Comparison of ENCODE assay signal across 1 cellular context in the genomic region with DNA sequence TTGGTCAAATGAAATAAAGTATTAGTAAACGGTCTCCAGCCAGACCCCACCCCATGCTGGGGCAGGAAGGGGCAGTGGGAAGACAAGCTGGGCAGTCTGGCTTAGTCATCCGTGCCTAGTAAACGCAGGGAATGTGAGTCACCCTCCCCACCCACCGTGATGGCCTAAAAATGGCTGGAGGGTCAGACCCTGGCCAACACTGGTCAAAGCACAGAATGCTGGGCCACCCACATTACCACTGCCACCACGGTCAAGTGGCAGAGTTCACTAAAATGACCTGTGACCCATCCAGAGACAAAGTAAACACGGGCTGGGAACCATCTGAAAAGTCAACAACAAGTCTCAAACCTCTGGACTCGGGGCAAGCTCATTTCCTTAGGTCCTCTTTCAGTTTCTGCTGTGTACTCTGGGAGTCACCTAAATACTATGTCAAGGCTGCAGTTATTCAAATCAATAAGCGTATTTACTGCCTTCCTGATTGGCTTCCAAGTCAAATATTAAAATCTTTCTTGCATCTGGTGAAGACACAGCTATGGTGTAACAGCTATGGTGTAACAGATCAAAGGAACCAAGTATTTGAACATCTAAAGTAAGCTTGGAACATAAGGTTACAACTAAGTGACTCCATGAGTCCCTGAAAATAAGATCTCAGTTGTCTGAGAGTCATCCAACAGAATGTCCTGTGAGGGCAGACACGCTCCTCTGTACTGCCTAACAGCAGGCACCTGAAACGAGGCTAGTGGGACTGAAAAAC.
TF ChIP-seq lines count a peak whose summit lies in the region.

No MANE protein-coding gene starts in this region.

TF ChIP-seq in HepG2, 621 proteins besides CTCF, POLR2A, EP300 and RAD21 (continued from another document and continues in another):
- TF ChIP-seq KAT2B (IDR thresholded peaks at IDR 0.05; ENCODE audit: borderline replicate concordance, low read depth, low read length): 0 out of 2 replicates have a peak, but pooled peaks have one; percentile 4
- TF ChIP-seq, protein P1, sequence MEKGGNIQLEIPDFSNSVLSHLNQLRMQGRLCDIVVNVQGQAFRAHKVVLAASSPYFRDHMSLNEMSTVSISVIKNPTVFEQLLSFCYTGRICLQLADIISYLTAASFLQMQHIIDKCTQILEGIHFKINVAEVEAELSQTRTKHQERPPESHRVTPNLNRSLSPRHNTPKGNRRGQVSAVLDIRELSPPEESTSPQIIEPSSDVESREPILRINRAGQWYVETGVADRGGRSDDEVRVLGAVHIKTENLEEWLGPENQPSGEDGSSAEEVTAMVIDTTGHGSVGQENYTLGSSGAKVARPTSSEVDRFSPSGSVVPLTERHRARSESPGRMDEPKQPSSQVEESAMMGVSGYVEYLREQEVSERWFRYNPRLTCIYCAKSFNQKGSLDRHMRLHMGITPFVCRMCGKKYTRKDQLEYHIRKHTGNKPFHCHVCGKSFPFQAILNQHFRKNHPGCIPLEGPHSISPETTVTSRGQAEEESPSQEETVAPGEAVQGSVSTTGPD (CRISPR knock-in tag; IDR thresholded peaks at IDR 0.05): peak; percentile 97
- peak; percentile 98 for TF ChIP-seq HDAC1 (CRISPR knock-in tag; IDR thresholded peaks at IDR 0.05)
- TF ChIP-seq NCOA1 (CRISPR knock-in tag; IDR thresholded peaks at IDR 0.05): peak; percentile 99
- TF ChIP-seq ZNF224 (CRISPR knock-in tag; IDR thresholded peaks at IDR 0.05): no peak
- TF ChIP-seq DMAP1 (CRISPR knock-in tag; IDR thresholded peaks at IDR 0.05): peak; percentile 91; the same call in 1 of the 2 replicates
- TF ChIP-seq ATRX (CRISPR knock-in tag; IDR thresholded peaks at IDR 0.05; ENCODE audit: borderline replicate concordance): no peak
- TF ChIP-seq HCFC1 (IDR thresholded peaks at IDR 0.05; ENCODE audit: low read depth, low read length): no peak; the same call in 1 of the 2 replicates
- TF ChIP-seq ZNF430 (CRISPR knock-in tag; IDR thresholded peaks at IDR 0.05): peak; percentile 72; the same call in 1 of the 2 replicates
- TF ChIP-seq DPF2 (CRISPR knock-in tag; IDR thresholded peaks at IDR 0.05; ENCODE audit: borderline replicate concordance, low read depth): peak; percentile 91; the same call in 1 of the 2 replicates
- no peak for TF ChIP-seq RFX5 (IDR thresholded peaks at IDR 0.05; ENCODE audit: low read depth, low read length)
- TF ChIP-seq, protein P2, sequence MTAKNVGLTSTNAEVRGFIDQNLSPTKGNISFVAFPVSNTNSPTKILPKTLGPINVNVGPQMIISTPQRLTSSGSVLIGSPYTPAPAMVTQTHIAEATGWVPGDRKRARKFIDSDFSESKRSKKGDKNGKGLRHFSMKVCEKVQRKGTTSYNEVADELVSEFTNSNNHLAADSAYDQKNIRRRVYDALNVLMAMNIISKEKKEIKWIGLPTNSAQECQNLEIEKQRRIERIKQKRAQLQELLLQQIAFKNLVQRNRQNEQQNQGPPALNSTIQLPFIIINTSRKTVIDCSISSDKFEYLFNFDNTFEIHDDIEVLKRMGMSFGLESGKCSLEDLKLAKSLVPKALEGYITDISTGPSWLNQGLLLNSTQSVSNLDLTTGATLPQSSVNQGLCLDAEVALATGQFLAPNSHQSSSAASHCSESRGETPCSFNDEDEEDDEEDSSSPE (CRISPR knock-in tag; IDR thresholded peaks at IDR 0.05): peak; percentile 57; the same call in 1 of the 2 replicates
- TF ChIP-seq, protein P3, sequence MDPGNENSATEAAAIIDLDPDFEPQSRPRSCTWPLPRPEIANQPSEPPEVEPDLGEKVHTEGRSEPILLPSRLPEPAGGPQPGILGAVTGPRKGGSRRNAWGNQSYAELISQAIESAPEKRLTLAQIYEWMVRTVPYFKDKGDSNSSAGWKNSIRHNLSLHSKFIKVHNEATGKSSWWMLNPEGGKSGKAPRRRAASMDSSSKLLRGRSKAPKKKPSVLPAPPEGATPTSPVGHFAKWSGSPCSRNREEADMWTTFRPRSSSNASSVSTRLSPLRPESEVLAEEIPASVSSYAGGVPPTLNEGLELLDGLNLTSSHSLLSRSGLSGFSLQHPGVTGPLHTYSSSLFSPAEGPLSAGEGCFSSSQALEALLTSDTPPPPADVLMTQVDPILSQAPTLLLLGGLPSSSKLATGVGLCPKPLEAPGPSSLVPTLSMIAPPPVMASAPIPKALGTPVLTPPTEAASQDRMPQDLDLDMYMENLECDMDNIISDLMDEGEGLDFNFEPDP (CRISPR knock-in tag; conservative IDR thresholded peaks at IDR 0.05): no peak
- TF ChIP-seq, protein P4, sequence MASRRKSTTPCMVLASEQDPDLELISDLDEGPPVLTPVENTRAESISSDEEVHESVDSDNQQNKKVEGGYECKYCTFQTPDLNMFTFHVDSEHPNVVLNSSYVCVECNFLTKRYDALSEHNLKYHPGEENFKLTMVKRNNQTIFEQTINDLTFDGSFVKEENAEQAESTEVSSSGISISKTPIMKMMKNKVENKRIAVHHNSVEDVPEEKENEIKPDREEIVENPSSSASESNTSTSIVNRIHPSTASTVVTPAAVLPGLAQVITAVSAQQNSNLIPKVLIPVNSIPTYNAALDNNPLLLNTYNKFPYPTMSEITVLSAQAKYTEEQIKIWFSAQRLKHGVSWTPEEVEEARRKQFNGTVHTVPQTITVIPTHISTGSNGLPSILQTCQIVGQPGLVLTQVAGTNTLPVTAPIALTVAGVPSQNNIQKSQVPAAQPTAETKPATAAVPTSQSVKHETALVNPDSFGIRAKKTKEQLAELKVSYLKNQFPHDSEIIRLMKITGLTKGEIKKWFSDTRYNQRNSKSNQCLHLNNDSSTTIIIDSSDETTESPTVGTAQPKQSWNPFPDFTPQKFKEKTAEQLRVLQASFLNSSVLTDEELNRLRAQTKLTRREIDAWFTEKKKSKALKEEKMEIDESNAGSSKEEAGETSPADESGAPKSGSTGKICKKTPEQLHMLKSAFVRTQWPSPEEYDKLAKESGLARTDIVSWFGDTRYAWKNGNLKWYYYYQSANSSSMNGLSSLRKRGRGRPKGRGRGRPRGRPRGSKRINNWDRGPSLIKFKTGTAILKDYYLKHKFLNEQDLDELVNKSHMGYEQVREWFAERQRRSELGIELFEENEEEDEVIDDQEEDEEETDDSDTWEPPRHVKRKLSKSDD (CRISPR knock-in tag; IDR thresholded peaks at IDR 0.05; ENCODE audit: low read depth): peak; percentile 92
- peak; percentile 96 for TF ChIP-seq MIXL1 (CRISPR knock-in tag; IDR thresholded peaks at IDR 0.05)
- TF ChIP-seq RFX1 (IDR thresholded peaks at IDR 0.05): no peak
- TF ChIP-seq GABPB1 (CRISPR knock-in tag; IDR thresholded peaks at IDR 0.05): peak; percentile 69; the same call in 1 of the 2 replicates
- TF ChIP-seq, protein P5, sequence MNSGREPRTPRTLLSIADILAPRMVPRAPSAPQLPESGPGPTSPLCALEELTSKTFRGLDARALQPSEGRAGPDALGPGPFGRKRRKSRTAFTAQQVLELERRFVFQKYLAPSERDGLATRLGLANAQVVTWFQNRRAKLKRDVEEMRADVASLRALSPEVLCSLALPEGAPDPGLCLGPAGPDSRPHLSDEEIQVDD (CRISPR knock-in tag; IDR thresholded peaks at IDR 0.05; ENCODE audit: borderline replicate concordance): no peak
- TF ChIP-seq ZNF776 (CRISPR knock-in tag; IDR thresholded peaks at IDR 0.05): no peak
- TF ChIP-seq, protein P6, sequence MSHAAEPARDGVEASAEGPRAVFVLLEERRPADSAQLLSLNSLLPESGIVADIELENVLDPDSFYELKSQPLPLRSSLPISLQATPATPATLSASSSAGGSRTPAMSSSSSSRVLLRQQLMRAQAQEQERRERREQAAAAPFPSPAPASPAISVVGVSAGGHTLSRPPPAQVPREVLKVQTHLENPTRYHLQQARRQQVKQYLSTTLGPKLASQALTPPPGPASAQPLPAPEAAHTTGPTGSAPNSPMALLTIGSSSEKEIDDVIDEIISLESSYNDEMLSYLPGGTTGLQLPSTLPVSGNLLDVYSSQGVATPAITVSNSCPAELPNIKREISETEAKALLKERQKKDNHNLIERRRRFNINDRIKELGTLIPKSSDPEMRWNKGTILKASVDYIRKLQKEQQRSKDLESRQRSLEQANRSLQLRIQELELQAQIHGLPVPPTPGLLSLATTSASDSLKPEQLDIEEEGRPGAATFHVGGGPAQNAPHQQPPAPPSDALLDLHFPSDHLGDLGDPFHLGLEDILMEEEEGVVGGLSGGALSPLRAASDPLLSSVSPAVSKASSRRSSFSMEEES (CRISPR knock-in tag; IDR thresholded peaks at IDR 0.05): peak; percentile 89
- peak; percentile 96 for TF ChIP-seq MED8 (CRISPR knock-in tag; IDR thresholded peaks at IDR 0.05; ENCODE audit: insufficient replicate concordance)
- peak; percentile 92 for TF ChIP-seq KAT8 (CRISPR knock-in tag; IDR thresholded peaks at IDR 0.05)
- peak; percentile 86; the same call in 1 of the 2 replicates for TF ChIP-seq DNMT3B (CRISPR knock-in tag; conservative IDR thresholded peaks at IDR 0.05)
- TF ChIP-seq FOXM1 (CRISPR knock-in tag; IDR thresholded peaks at IDR 0.05): 0 out of 2 replicates have a peak, but pooled peaks have one; percentile 39
- peak; percentile 93 for TF ChIP-seq ZBTB38 (CRISPR knock-in tag; IDR thresholded peaks at IDR 0.05)
- no peak for TF ChIP-seq ZNF7 (CRISPR knock-in tag; IDR thresholded peaks at IDR 0.05)
- no peak for TF ChIP-seq STAT5B (CRISPR knock-in tag; IDR thresholded peaks at IDR 0.05)
- TF ChIP-seq, protein P7, sequence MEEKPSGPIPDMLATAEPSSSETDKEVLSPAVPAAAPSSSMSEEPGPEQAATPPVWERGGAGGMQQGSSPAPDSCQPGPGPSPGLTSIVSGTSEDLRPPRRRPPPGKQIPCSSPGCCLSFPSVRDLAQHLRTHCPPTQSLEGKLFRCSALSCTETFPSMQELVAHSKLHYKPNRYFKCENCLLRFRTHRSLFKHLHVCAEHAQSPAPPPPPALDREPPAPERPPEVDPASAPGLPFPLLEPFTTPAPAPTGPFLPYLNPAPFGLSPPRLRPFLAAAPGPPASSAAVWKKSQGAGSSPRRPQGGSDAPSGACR (CRISPR knock-in tag; IDR thresholded peaks at IDR 0.05): peak; percentile 68; the same call in 1 of the 2 replicates
- TF ChIP-seq ZNF883 (CRISPR knock-in tag; IDR thresholded peaks at IDR 0.05; ENCODE audit: not compliant biosample characterization): no peak
- peak; percentile 84; the same call in 1 of the 2 replicates for TF ChIP-seq ZNF317 (CRISPR knock-in tag; IDR thresholded peaks at IDR 0.05)
- no peak for TF ChIP-seq REL (CRISPR knock-in tag; conservative IDR thresholded peaks at IDR 0.05)
- TF ChIP-seq POLR2AphosphoS5 (IDR thresholded peaks at IDR 0.05; ENCODE audit: low read depth, low read length): peak; percentile 93
- TF ChIP-seq, protein P8, sequence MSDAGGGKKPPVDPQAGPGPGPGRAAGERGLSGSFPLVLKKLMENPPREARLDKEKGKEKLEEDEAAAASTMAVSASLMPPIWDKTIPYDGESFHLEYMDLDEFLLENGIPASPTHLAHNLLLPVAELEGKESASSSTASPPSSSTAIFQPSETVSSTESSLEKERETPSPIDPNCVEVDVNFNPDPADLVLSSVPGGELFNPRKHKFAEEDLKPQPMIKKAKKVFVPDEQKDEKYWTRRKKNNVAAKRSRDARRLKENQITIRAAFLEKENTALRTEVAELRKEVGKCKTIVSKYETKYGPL (CRISPR knock-in tag; IDR thresholded peaks at IDR 0.05): no peak; the same call in 1 of the 2 replicates
- peak; percentile 93 for TF ChIP-seq HHEX (CRISPR knock-in tag; IDR thresholded peaks at IDR 0.05)
- TF ChIP-seq, protein P9, sequence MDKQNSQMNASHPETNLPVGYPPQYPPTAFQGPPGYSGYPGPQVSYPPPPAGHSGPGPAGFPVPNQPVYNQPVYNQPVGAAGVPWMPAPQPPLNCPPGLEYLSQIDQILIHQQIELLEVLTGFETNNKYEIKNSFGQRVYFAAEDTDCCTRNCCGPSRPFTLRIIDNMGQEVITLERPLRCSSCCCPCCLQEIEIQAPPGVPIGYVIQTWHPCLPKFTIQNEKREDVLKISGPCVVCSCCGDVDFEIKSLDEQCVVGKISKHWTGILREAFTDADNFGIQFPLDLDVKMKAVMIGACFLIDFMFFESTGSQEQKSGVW (CRISPR knock-in tag; IDR thresholded peaks at IDR 0.05; ENCODE audit: borderline replicate concordance): no peak; the same call in 1 of the 2 replicates
- TF ChIP-seq, protein P10, sequence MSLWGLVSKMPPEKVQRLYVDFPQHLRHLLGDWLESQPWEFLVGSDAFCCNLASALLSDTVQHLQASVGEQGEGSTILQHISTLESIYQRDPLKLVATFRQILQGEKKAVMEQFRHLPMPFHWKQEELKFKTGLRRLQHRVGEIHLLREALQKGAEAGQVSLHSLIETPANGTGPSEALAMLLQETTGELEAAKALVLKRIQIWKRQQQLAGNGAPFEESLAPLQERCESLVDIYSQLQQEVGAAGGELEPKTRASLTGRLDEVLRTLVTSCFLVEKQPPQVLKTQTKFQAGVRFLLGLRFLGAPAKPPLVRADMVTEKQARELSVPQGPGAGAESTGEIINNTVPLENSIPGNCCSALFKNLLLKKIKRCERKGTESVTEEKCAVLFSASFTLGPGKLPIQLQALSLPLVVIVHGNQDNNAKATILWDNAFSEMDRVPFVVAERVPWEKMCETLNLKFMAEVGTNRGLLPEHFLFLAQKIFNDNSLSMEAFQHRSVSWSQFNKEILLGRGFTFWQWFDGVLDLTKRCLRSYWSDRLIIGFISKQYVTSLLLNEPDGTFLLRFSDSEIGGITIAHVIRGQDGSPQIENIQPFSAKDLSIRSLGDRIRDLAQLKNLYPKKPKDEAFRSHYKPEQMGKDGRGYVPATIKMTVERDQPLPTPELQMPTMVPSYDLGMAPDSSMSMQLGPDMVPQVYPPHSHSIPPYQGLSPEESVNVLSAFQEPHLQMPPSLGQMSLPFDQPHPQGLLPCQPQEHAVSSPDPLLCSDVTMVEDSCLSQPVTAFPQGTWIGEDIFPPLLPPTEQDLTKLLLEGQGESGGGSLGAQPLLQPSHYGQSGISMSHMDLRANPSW (CRISPR knock-in tag; IDR thresholded peaks at IDR 0.05; ENCODE audit: borderline replicate concordance): no peak
- TF ChIP-seq, protein P11, sequence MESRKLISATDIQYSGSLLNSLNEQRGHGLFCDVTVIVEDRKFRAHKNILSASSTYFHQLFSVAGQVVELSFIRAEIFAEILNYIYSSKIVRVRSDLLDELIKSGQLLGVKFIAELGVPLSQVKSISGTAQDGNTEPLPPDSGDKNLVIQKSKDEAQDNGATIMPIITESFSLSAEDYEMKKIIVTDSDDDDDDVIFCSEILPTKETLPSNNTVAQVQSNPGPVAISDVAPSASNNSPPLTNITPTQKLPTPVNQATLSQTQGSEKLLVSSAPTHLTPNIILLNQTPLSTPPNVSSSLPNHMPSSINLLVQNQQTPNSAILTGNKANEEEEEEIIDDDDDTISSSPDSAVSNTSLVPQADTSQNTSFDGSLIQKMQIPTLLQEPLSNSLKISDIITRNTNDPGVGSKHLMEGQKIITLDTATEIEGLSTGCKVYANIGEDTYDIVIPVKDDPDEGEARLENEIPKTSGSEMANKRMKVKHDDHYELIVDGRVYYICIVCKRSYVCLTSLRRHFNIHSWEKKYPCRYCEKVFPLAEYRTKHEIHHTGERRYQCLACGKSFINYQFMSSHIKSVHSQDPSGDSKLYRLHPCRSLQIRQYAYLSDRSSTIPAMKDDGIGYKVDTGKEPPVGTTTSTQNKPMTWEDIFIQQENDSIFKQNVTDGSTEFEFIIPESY (CRISPR knock-in tag; IDR thresholded peaks at IDR 0.05): peak; percentile 83
- TF ChIP-seq CHD4 (IDR thresholded peaks at IDR 0.05; ENCODE audit: borderline replicate concordance, low read length): peak; percentile 42; the same call in 1 of the 2 replicates
- TF ChIP-seq SMC3 (IDR thresholded peaks at IDR 0.05; ENCODE audit: low read length): no peak; the same call in none of the 2 replicates
- no peak for TF ChIP-seq TEAD2 (CRISPR knock-in tag; IDR thresholded peaks at IDR 0.05)
- TF ChIP-seq ZNF577 (CRISPR knock-in tag; IDR thresholded peaks at IDR 0.05; ENCODE audit: borderline replicate concordance, low read depth): no peak
